32 cellular contexts compared by ENCODE assay signal in the genomic region with DNA sequence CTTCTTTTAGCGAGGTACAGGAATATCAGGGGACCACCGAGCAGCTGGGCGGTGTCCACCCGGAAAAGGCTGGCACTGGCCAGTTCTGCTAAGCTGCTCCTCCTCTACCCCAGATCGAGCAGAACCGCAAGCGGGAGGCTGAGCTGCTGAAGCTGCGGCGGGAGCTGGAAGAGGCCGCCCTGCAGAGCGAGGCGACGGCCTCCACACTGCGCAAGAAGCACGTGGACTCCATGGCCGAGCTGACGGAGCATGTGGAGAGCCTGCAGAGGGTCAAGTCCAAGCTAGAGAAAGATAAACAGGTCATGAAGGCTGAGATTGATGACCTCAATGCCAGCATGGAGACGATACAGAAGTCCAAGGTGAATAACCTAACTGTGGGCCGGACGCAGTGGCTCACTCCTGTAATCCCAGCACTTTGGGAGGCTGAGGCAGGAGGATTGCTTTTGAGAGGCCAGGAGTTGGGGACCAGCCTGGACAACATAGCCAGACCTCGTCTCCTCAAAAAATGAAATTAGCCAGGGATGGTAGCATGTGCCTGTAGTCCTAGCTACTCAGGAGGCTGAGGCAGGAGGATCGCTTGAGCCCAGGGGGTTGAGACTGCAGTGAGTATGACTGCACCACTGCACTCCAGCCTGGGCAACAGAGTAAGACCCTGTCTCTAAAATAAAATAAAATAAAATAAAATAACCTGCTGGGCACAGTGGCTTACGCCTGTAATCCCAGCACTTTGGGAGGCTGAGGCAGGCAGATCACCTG. TPM values are rescaled to one million over a fixed set of nuclear protein-coding genes. Genes with fewer than 3 reads are reported as not detected.
"Had no signal": no experiment of that assay in that cellular context is flagged by ENCODE, and none has a peak within 500 bp of the region (broad histone marks: within the 10 kb centered on the region; RNA-seq: fewer than 3 reads in every experiment).

No MANE protein-coding gene starts in this region.

- H3K9me3 ChIP-seq: colonic mucosa, esophagus squamous epithelium, gastrocnemius medialis, heart right ventricle, left lung, lower lobe of right lung, mucosa of descending colon had no signal

- FAIRE-seq: endometrium, islet of Langerhans, keratinocyte had no signal

- H3K4me1 Mint-ChIP-seq: endodermal cell, mesothelial cell of epicardium, naive B cell had no signal

- H3K27me3 Mint-ChIP-seq: dendritic cell treated with granulocyte-macrophage colony-stimulating factor and Interleukin-4, amounts not matched to agents 40 ng/mL and 50 ng/mL, for 4 days; naive B cell had no signal

- DNase-seq: colonic mucosa; cortex of kidney; effector CD8-positive, alpha-beta T cell; effector memory CD8-positive, alpha-beta T cell; endodermal cell; erythroblast; esophagus squamous epithelium; foreskin fibroblast; foreskin melanocyte; gastrocnemius medialis; glutamatergic neuron; head of caudate nucleus; heart right ventricle; hippocampal formation; left cardiac atrium; left lung; left ventricle myocardium superior; lower lobe of right lung; mesenchymal stem cell; mucosa of descending colon; naive B cell had no signal

- H3K9me3 Mint-ChIP-seq: dendritic cell treated with granulocyte-macrophage colony-stimulating factor and Interleukin-4, amounts not matched to agents 40 ng/mL and 50 ng/mL, for 4 days; effector memory CD8-positive, alpha-beta T cell; endodermal cell; mesothelial cell of epicardium; naive B cell had no signal

- ATAC-seq: effector memory CD8-positive, alpha-beta T cell; esophagus mucosa; gastrocnemius medialis; heart right ventricle; left cardiac atrium; left lung; left ventricle myocardium superior; lower lobe of right lung; mucosa of descending colon had no signal

- H3K4me1 ChIP-seq: colonic mucosa, esophagus squamous epithelium, gastrocnemius medialis, heart right ventricle, left lung, lower lobe of right lung had no signal

- H3K27ac Mint-ChIP-seq: dendritic cell treated with granulocyte-macrophage colony-stimulating factor and Interleukin-4, amounts not matched to agents 40 ng/mL and 50 ng/mL, for 4 days; effector memory CD8-positive, alpha-beta T cell; endodermal cell; mesothelial cell of epicardium; naive B cell had no signal

- H3K4me3 ChIP-seq: colonic mucosa, esophagus squamous epithelium, gastrocnemius medialis, heart right ventricle, left lung, lower lobe of right lung, mucosa of descending colon had no signal

- H3K27ac ChIP-seq: colonic mucosa, epithelial cell of prostate, esophagus squamous epithelium, gastrocnemius medialis, heart right ventricle, left lung, lower lobe of right lung had no signal

- H3K36me3 Mint-ChIP-seq: mesothelial cell of epicardium, naive B cell had no signal

- H3K36me3 ChIP-seq: colonic mucosa, esophagus squamous epithelium, gastrocnemius medialis, heart right ventricle, left lung, lower lobe of right lung had no signal

- H3K27me3 ChIP-seq: colonic mucosa, esophagus squamous epithelium, gastrocnemius medialis, heart right ventricle, left lung had no signal

- H3K4me3 Mint-ChIP-seq: dendritic cell treated with granulocyte-macrophage colony-stimulating factor and Interleukin-4, amounts not matched to agents 40 ng/mL and 50 ng/mL, for 4 days; effector memory CD8-positive, alpha-beta T cell; endodermal cell; mesothelial cell of epicardium; naive B cell had no signal

RNA-seq across cellular contexts. Expression of a gene that starts 15.3 kb away (rescaled TPM):
- total RNA-seq: colonic mucosa, endodermal cell, esophagus mucosa, gastrocnemius medialis, heart right ventricle, left cardiac atrium, left lung, left ventricle myocardium superior, lower leg skin, lower lobe of right lung, lung microvascular endothelial cell, mesenteric fat pad, mucosa of descending colon, myocyte had no signal
- polyA plus RNA-seq: heart right ventricle had no signal
